ENCODE assay signal across 8 cellular contexts in genomic region chr1:44786841-44787426, GRCh38. TPM values are rescaled to one million over a fixed set of nuclear protein-coding genes. Genes with fewer than 3 reads are reported as not detected.
DNase-seq lines count a peak whose midpoint lies in the region; ATAC-seq, FAIRE-seq and TF ChIP-seq lines count a peak whose summit lies in the region.

No MANE protein-coding gene starts in this region.

- H3K9ac ChIP-seq in HepG2 (ENCODE audit: insufficient read depth, low read depth, low read length) = 0 out of 2 replicates have a peak overlapping the region, but pooled peaks have one; percentile 7

- peak overlapping the region; percentile 76 for H3K4me2 ChIP-seq in HepG2 (ENCODE audit: low read depth, low read length)

- H3K4me3 ChIP-seq in HepG2 (replicated peaks in 1 of 3; ENCODE audit: insufficient read depth in 1 of 3, low read depth in 2 of 3, low read length in 3 of 3) (peak overlapping the region in 1 of 3 experiments; percentile 79; a peak in 1 of 6 replicates), right lobe of liver (no peak overlapping the region), vagina (peak overlapping the region; percentile 48 to 66)

- no peaks in the 10 kb centered on the region for H3K27me3 Mint-ChIP-seq in MCF 10A (ENCODE audit: insufficient read depth, unreplicated experiment)
- peaks cover 3% of the 10 kb centered on the region for H3K27me3 Mint-ChIP-seq in nephron (ENCODE audit: low read depth)

- H3K4me1 Mint-ChIP-seq in MCF 10A (ENCODE audit: insufficient read depth, unreplicated experiment) (peaks cover 7% of the 10 kb centered on the region), nephron (peaks cover 15% of the 10 kb centered on the region)

- peaks cover 3 to 17% of the 10 kb centered on the region in 2 experiments; a peak in 2 of 5 replicates for H3K27me3 ChIP-seq in HepG2 (ENCODE audit: control insufficient read depth in 1 of 2, insufficient read depth in 2 of 2, low read length in 2 of 2)
- H3K27me3 ChIP-seq in right lobe of liver = no peaks in the 10 kb centered on the region
- no peaks in the 10 kb centered on the region for H3K27me3 ChIP-seq in vagina

- TF ChIP-seq POLR2A in HepG2 (IDR thresholded peaks at IDR 0.05; ENCODE audit: insufficient read depth in 1 of 2, low read depth in 2 of 2, low read length in 2 of 2) (no peak), right lobe of liver (IDR thresholded peaks at IDR 0.05) (no peak), vagina (IDR thresholded peaks at IDR 0.05) (no peak)

- H3K4me1 ChIP-seq in HepG2 (ENCODE audit: insufficient read depth, low read length) (peaks cover 67% of the 10 kb centered on the region), right lobe of liver (peaks cover 0 to 20% (median 0%) of the 10 kb centered on the region in 4 donors), vagina (peaks cover 33% of the 10 kb centered on the region)

- H3K9me3 ChIP-seq in HepG2 (ENCODE audit: low read length) = no peaks in the 10 kb centered on the region
- no peaks in the 10 kb centered on the region for H3K9me3 ChIP-seq in right lobe of liver
- H3K9me3 ChIP-seq in vagina = no peaks in the 10 kb centered on the region

- H3K36me3 ChIP-seq in HepG2 (replicated peaks in 1 of 2; ENCODE audit: control insufficient read depth in 1 of 2, insufficient read depth in 2 of 2, low read length in 2 of 2) (no peaks in the 10 kb centered on the region), right lobe of liver (no peaks in the 10 kb centered on the region), vagina (no peaks in the 10 kb centered on the region)

- TF ChIP-seq CTCF in HepG2 (CRISPR knock-in tag; IDR thresholded peaks at IDR 0.05) (no peak), right lobe of liver (IDR thresholded peaks at IDR 0.05) (no peak), MCF 10A (IDR thresholded peaks at IDR 0.05; ENCODE audit: unreplicated experiment) (no peak), nephron (IDR thresholded peaks at IDR 0.05; ENCODE audit: unreplicated experiment in 3 of 3) (no peak), vagina (IDR thresholded peaks at IDR 0.05) (no peak)

- CTCF ChIA-PET in HepG2 (lab: Yijun Ruan, JAX; ENCODE audit: low intra/inter-chr PET ratio, low total read pairs) = no interaction called here
- CTCF ChIA-PET in MCF 10A (lab: Yijun Ruan, JAX) = interaction anchor here (1.4 kb wide), 1 partner anchor 9 kb away, joined by 3 read pairs; no protein-coding TSS in a partner anchor

- DNase-seq in HepG2 (ENCODE audit: low spot score) (no peak), right lobe of liver (no peak), MCF 10A (ENCODE audit: unreplicated experiment) (no peak), vagina (ENCODE audit: extremely low spot score in 2 of 2) (no peak), middle frontal gyrus (ENCODE audit: extremely low spot score, low spot score) (no peak), NCI-H1436 (lab: John Stamatoyannopoulos, UW) (no peak)
- no peak for DNase-seq in stimulated activated CD4-positive, alpha-beta T cell treated with anti-CD3 and anti-CD28 coated beads, Interleukin-4, amount 100 ng/mL, for 4 hours

- no peak for TF ChIP-seq RAD21 in HepG2 (CRISPR knock-in tag; IDR thresholded peaks at IDR 0.05)

- H3K36me3 Mint-ChIP-seq in MCF 10A (ENCODE audit: insufficient read depth, unreplicated experiment) = peaks cover 10% of the 10 kb centered on the region
- peaks cover 8% of the 10 kb centered on the region for H3K36me3 Mint-ChIP-seq in nephron (ENCODE audit: low read depth)

- H3K9me3 Mint-ChIP-seq in MCF 10A (ENCODE audit: unreplicated experiment) (no peaks in the 10 kb centered on the region), nephron (no peaks in the 10 kb centered on the region)

- BruUV-seq in HepG2 (replicated peaks; lab: Mats Ljungman, UMichigan) (no TSS peak), MCF 10A (replicated peaks; lab: Mats Ljungman, UMichigan) (no TSS peak)

- POLR2A ChIA-PET in HepG2 (lab: Yijun Ruan, JAX) (interaction anchor here (0.7 to 5.7 kb wide), 9 partner anchors 10 to 553 kb away, joined by 3 to 32 read pairs (median 4); partner anchors contain the start of genes BTBD19, DYNLT4, HECTD3 and MUTYH), MCF 10A (lab: Yijun Ruan, JAX) (interaction anchor here (0.7 kb wide), 1 partner anchor 9 kb away, joined by 3 read pairs; no protein-coding TSS in a partner anchor)

- peak overlapping the region; percentile 16 for H2AFZ ChIP-seq in HepG2 (ENCODE audit: low read length)

- 13% methylated on average over 9 of the region's 9 CpGs for WGBS in HepG2 (ENCODE audit: low lambda C conversion rate)
- WGBS in right lobe of liver (ENCODE audit: insufficient coverage, low coverage, low lambda C conversion rate, missing lambda C conversion rate) = 58% methylated on average over 7 of the region's 9 CpGs

- H3K27ac Mint-ChIP-seq in MCF 10A (ENCODE audit: low read depth, unreplicated experiment) (peak overlapping the region; percentile 46), nephron (peak overlapping the region in 1 of 3 experiments; percentile 60)

- H3K79me2 ChIP-seq in HepG2 (ENCODE audit: insufficient read depth, low read length) = no peaks in the 10 kb centered on the region

- FAIRE-seq in HepG2 (lab: Jason Lieb, UNC) = no peak

- in situ Hi-C loops in HepG2 (cut with HindIII; ENCODE audit: extremely low pct_ligation_motif_present, low pct_unique_long_range_greater_than_20kb) = no loop called here

- ATAC-seq in HepG2 = no peak
- no peak for ATAC-seq in right lobe of liver

- TF ChIP-seq EP300 in HepG2 (IDR thresholded peaks at IDR 0.05; ENCODE audit: low read depth in 2 of 2, low read length in 2 of 2) (no peak), HepG2 (CRISPR knock-in tag; IDR thresholded peaks at IDR 0.05; ENCODE audit: borderline replicate concordance) (no peak)

- H4K20me1 ChIP-seq in HepG2 (ENCODE audit: insufficient read depth, low read length) = no peaks in the 10 kb centered on the region

- H3K4me3 Mint-ChIP-seq in MCF 10A (ENCODE audit: unreplicated experiment) (no peak overlapping the region), nephron (peak overlapping the region; percentile 50 to 65 (median 57))

- intact Hi-C loops in HepG2 (cut with micrococcal nuclease; ENCODE audit: unreplicated experiment) (no loop called here), right lobe of liver (cut with DNase I) (loop anchor here in 1 of 2 donors (10.0 kb wide), 1 partner anchor 48 kb away; no protein-coding TSS in a partner anchor), MCF 10A (cut with micrococcal nuclease) (loop anchor here (1.0 kb wide), 1 partner anchor 32 kb away; no protein-coding TSS in a partner anchor), vagina (cut with DNase I) (loop anchor here (5.0 kb wide), 1 partner anchor 200 kb away; the partner anchor contains the start of gene EIF2B3)

- H3K27ac ChIP-seq in HepG2 (ENCODE audit: extremely low read length, insufficient read depth, low read length) = no peak overlapping the region
- H3K27ac ChIP-seq in right lobe of liver = no peak overlapping the region
- peak overlapping the region; percentile 66 for H3K27ac ChIP-seq in vagina

RNA-seq across cellular contexts. Expression of gene BEST4, which starts 1.0 kb away (rescaled TPM):
- total RNA-seq in HepG2 (2016; rRNA removed; fragmentation: Illumina TruSeq; extraction: Trizol) (1.4 TPM in 2 replicates), right lobe of liver (under 1 TPM in 2 of 6 experiments, not detected in 4; 0.13 to 0.32 TPM), MCF 10A (2022) (0.35 and 0.49 TPM in 2 replicates), vagina (not detected)
- total RNA-seq in HepG2 (2016; cell fraction: cytosol; rRNA removed; fragmentation: Illumina TruSeq; extraction: Trizol; ENCODE audit: low read depth) = 0.40 and 0.62 TPM in 2 replicates
- 1.4 and 1.5 TPM in 2 replicates for total RNA-seq in HepG2 (2016; cell fraction: insoluble cytoplasmic fraction; rRNA removed; fragmentation: Illumina TruSeq; extraction: Trizol)
- total RNA-seq in HepG2 (2016; cell fraction: membrane; rRNA removed; fragmentation: Illumina TruSeq; extraction: Trizol) = 1.0 TPM in 2 replicates
- total RNA-seq in HepG2 (2016; cell fraction: nucleus; rRNA removed; fragmentation: Illumina TruSeq; extraction: Trizol) = 0.63 and 1.2 TPM in 2 replicates
- polyA plus RNA-seq in HepG2 (2011; rRNA removed) = 0.71 and 0.77 TPM in 2 replicates
- polyA plus RNA-seq in HepG2 (2011; cell fraction: cytosol; rRNA removed) = 0.91 and 1.0 TPM in 2 replicates
- polyA plus RNA-seq in HepG2 (2011; cell fraction: nucleus; rRNA removed) = 0.93 and 1.1 TPM in 2 replicates
- polyA plus RNA-seq in HepG2 (2012) = 1.1 and 1.4 TPM in 2 replicates
- 0.60 and 0.74 TPM in 2 replicates for polyA plus RNA-seq in HepG2 (2016; cell fraction: cytosol; fragmentation: Illumina TruSeq; extraction: Trizol; ENCODE audit: low read depth)
- 2.0 TPM in 2 replicates for polyA plus RNA-seq in HepG2 (2016; cell fraction: insoluble cytoplasmic fraction; fragmentation: Illumina TruSeq; extraction: Trizol; ENCODE audit: low read depth)
- polyA plus RNA-seq in HepG2 (2016; cell fraction: membrane; fragmentation: Illumina TruSeq; extraction: Trizol; ENCODE audit: low read depth) = 0.73 and 0.86 TPM in 2 replicates
- polyA plus RNA-seq in HepG2 (2016; cell fraction: nucleus; fragmentation: Illumina TruSeq; extraction: Trizol; ENCODE audit: insufficient read depth, low read depth) = 1.5 and 1.8 TPM in 2 replicates
- 0.26 and 0.35 TPM in 2 replicates for polyA minus RNA-seq in HepG2 (2011; rRNA and poly(A)+ RNA removed; ENCODE audit: low replicate concordance)
- polyA minus RNA-seq in HepG2 (2011; cell fraction: cytosol; rRNA and poly(A)+ RNA removed) = 0.59 and 0.62 TPM in 2 replicates
- polyA minus RNA-seq in HepG2 (2011; cell fraction: nucleus; rRNA and poly(A)+ RNA removed) = 0.25 and 0.52 TPM in 2 replicates

RNA-seq across cellular contexts. Expression of gene RPS8, which starts 11.6 kb away (rescaled TPM):
- total RNA-seq in HepG2 (2016; rRNA removed; fragmentation: Illumina TruSeq; extraction: Trizol) (2,628 and 3,186 TPM in 2 replicates), right lobe of liver (100 to 1,000 TPM; 459 to 921 (median 519) TPM), MCF 10A (2022) (2,454 and 2,713 TPM in 2 replicates), vagina (2,511 TPM)
- 4,101 and 4,477 TPM in 2 replicates for total RNA-seq in HepG2 (2016; cell fraction: cytosol; rRNA removed; fragmentation: Illumina TruSeq; extraction: Trizol; ENCODE audit: low read depth)
- total RNA-seq in HepG2 (2016; cell fraction: insoluble cytoplasmic fraction; rRNA removed; fragmentation: Illumina TruSeq; extraction: Trizol) = 2,640 and 3,284 TPM in 2 replicates
- 6,651 and 6,789 TPM in 2 replicates for total RNA-seq in HepG2 (2016; cell fraction: membrane; rRNA removed; fragmentation: Illumina TruSeq; extraction: Trizol)
- 904 and 1,043 TPM in 2 replicates for total RNA-seq in HepG2 (2016; cell fraction: nucleus; rRNA removed; fragmentation: Illumina TruSeq; extraction: Trizol)
- polyA plus RNA-seq in HepG2 (2011; rRNA removed) = 2,639 and 2,822 TPM in 2 replicates
- polyA plus RNA-seq in HepG2 (2011; cell fraction: cytosol; rRNA removed) = 3,216 and 3,450 TPM in 2 replicates
- 619 and 724 TPM in 2 replicates for polyA plus RNA-seq in HepG2 (2011; cell fraction: nucleus; rRNA removed)
- 2,913 and 3,780 TPM in 2 replicates for polyA plus RNA-seq in HepG2 (2012)
- 3,820 and 4,041 TPM in 2 replicates for polyA plus RNA-seq in HepG2 (2016; cell fraction: cytosol; fragmentation: Illumina TruSeq; extraction: Trizol; ENCODE audit: low read depth)
- 2,524 and 2,713 TPM in 2 replicates for polyA plus RNA-seq in HepG2 (2016; cell fraction: insoluble cytoplasmic fraction; fragmentation: Illumina TruSeq; extraction: Trizol; ENCODE audit: low read depth)
- polyA plus RNA-seq in HepG2 (2016; cell fraction: membrane; fragmentation: Illumina TruSeq; extraction: Trizol; ENCODE audit: low read depth) = 5,258 and 5,398 TPM in 2 replicates
- polyA plus RNA-seq in HepG2 (2016; cell fraction: nucleus; fragmentation: Illumina TruSeq; extraction: Trizol; ENCODE audit: insufficient read depth, low read depth) = 1,350 and 1,442 TPM in 2 replicates
- polyA minus RNA-seq in HepG2 (2011; rRNA and poly(A)+ RNA removed; ENCODE audit: low replicate concordance) = 377 and 661 TPM in 2 replicates
- 497 and 522 TPM in 2 replicates for polyA minus RNA-seq in HepG2 (2011; cell fraction: cytosol; rRNA and poly(A)+ RNA removed)
- polyA minus RNA-seq in HepG2 (2011; cell fraction: nucleus; rRNA and poly(A)+ RNA removed) = 234 and 283 TPM in 2 replicates

RNA-seq across cellular contexts. Expression of gene PLK3, which starts 13.2 kb away (rescaled TPM):
- total RNA-seq in HepG2 (2016; rRNA removed; fragmentation: Illumina TruSeq; extraction: Trizol) (4.5 and 9.8 TPM in 2 replicates), right lobe of liver (1 to 10 TPM; 1.8 to 5.3 (median 3.6) TPM), MCF 10A (2022) (47.2 and 68.0 TPM in 2 replicates), vagina (77.6 TPM)
- total RNA-seq in HepG2 (2016; cell fraction: cytosol; rRNA removed; fragmentation: Illumina TruSeq; extraction: Trizol; ENCODE audit: low read depth) = 10.4 and 10.6 TPM in 2 replicates
- total RNA-seq in HepG2 (2016; cell fraction: insoluble cytoplasmic fraction; rRNA removed; fragmentation: Illumina TruSeq; extraction: Trizol) = 3.0 and 11.4 TPM in 2 replicates
- 7.7 and 8.3 TPM in 2 replicates for total RNA-seq in HepG2 (2016; cell fraction: membrane; rRNA removed; fragmentation: Illumina TruSeq; extraction: Trizol)
- total RNA-seq in HepG2 (2016; cell fraction: nucleus; rRNA removed; fragmentation: Illumina TruSeq; extraction: Trizol) = 14.5 and 18.3 TPM in 2 replicates
- 16.9 and 23.4 TPM in 2 replicates for polyA plus RNA-seq in HepG2 (2011; rRNA removed)
- polyA plus RNA-seq in HepG2 (2011; cell fraction: cytosol; rRNA removed) = 7.7 and 8.3 TPM in 2 replicates
- 101 and 106 TPM in 2 replicates for polyA plus RNA-seq in HepG2 (2011; cell fraction: nucleus; rRNA removed)
- 4.3 and 8.5 TPM in 2 replicates for polyA plus RNA-seq in HepG2 (2012)
- 2.2 and 2.4 TPM in 2 replicates for polyA plus RNA-seq in HepG2 (2016; cell fraction: cytosol; fragmentation: Illumina TruSeq; extraction: Trizol; ENCODE audit: low read depth)
- 5.2 and 6.6 TPM in 2 replicates for polyA plus RNA-seq in HepG2 (2016; cell fraction: insoluble cytoplasmic fraction; fragmentation: Illumina TruSeq; extraction: Trizol; ENCODE audit: low read depth)
- 3.1 and 3.6 TPM in 2 replicates for polyA plus RNA-seq in HepG2 (2016; cell fraction: membrane; fragmentation: Illumina TruSeq; extraction: Trizol; ENCODE audit: low read depth)
- polyA plus RNA-seq in HepG2 (2016; cell fraction: nucleus; fragmentation: Illumina TruSeq; extraction: Trizol; ENCODE audit: insufficient read depth, low read depth) = 41.8 and 43.4 TPM in 2 replicates
- 10.1 and 27.4 TPM in 2 replicates for polyA minus RNA-seq in HepG2 (2011; rRNA and poly(A)+ RNA removed; ENCODE audit: low replicate concordance)
- 5.1 and 11.4 TPM in 2 replicates for polyA minus RNA-seq in HepG2 (2011; cell fraction: cytosol; rRNA and poly(A)+ RNA removed)
- 37.5 and 48.6 TPM in 2 replicates for polyA minus RNA-seq in HepG2 (2011; cell fraction: nucleus; rRNA and poly(A)+ RNA removed)

RNA-seq across cellular contexts. Expression of gene DYNLT4, which starts 20.2 kb away (rescaled TPM):
- total RNA-seq in HepG2 (2016; rRNA removed; fragmentation: Illumina TruSeq; extraction: Trizol) (0.77 TPM in 1 of 2 replicates, not detected in the other), right lobe of liver (under 1 TPM in 1 of 6 experiments, not detected in 5; 0.26 TPM), MCF 10A (2022) (not detected in 2 replicates), vagina (not detected)
- total RNA-seq in HepG2 (2016; cell fraction: cytosol; rRNA removed; fragmentation: Illumina TruSeq; extraction: Trizol; ENCODE audit: low read depth) = 0.91 and 2.1 TPM in 2 replicates
- 0.93 TPM in 1 of 2 replicates, not detected in the other for total RNA-seq in HepG2 (2016; cell fraction: insoluble cytoplasmic fraction; rRNA removed; fragmentation: Illumina TruSeq; extraction: Trizol)
- 2.0 and 2.1 TPM in 2 replicates for total RNA-seq in HepG2 (2016; cell fraction: membrane; rRNA removed; fragmentation: Illumina TruSeq; extraction: Trizol)
- total RNA-seq in HepG2 (2016; cell fraction: nucleus; rRNA removed; fragmentation: Illumina TruSeq; extraction: Trizol) = 0.91 and 2.1 TPM in 2 replicates
- polyA plus RNA-seq in HepG2 (2011; rRNA removed) = not detected in 2 replicates
- 0.25 TPM in 1 of 2 replicates, not detected in the other for polyA plus RNA-seq in HepG2 (2011; cell fraction: cytosol; rRNA removed)
- 0.55 and 1.4 TPM in 2 replicates for polyA plus RNA-seq in HepG2 (2011; cell fraction: nucleus; rRNA removed)
- polyA plus RNA-seq in HepG2 (2012) = not detected in 2 replicates
- polyA plus RNA-seq in HepG2 (2016; cell fraction: cytosol; fragmentation: Illumina TruSeq; extraction: Trizol; ENCODE audit: low read depth) = not detected in 2 replicates
- not detected in 2 replicates for polyA plus RNA-seq in HepG2 (2016; cell fraction: insoluble cytoplasmic fraction; fragmentation: Illumina TruSeq; extraction: Trizol; ENCODE audit: low read depth)
- not detected in 2 replicates for polyA plus RNA-seq in HepG2 (2016; cell fraction: membrane; fragmentation: Illumina TruSeq; extraction: Trizol; ENCODE audit: low read depth)
- polyA plus RNA-seq in HepG2 (2016; cell fraction: nucleus; fragmentation: Illumina TruSeq; extraction: Trizol; ENCODE audit: insufficient read depth, low read depth) = not detected in 2 replicates
- 3.7 TPM in 1 of 2 replicates, not detected in the other for polyA minus RNA-seq in HepG2 (2011; rRNA and poly(A)+ RNA removed; ENCODE audit: low replicate concordance)
- polyA minus RNA-seq in HepG2 (2011; cell fraction: cytosol; rRNA and poly(A)+ RNA removed) = 0.88 TPM in 1 of 2 replicates, not detected in the other
- 3.4 and 10.9 TPM in 2 replicates for polyA minus RNA-seq in HepG2 (2011; cell fraction: nucleus; rRNA and poly(A)+ RNA removed)

RNA-seq across cellular contexts. Expression of gene BTBD19, which starts 21.4 kb away (rescaled TPM):
- total RNA-seq in HepG2 (2016; rRNA removed; fragmentation: Illumina TruSeq; extraction: Trizol) (1.0 and 2.7 TPM in 2 replicates), right lobe of liver (1 to 10 TPM; 2.6 to 7.5 (median 5.3) TPM), MCF 10A (2022) (11.7 and 15.5 TPM in 2 replicates), vagina (7.9 TPM)
- 0.51 and 0.97 TPM in 2 replicates for total RNA-seq in HepG2 (2016; cell fraction: cytosol; rRNA removed; fragmentation: Illumina TruSeq; extraction: Trizol; ENCODE audit: low read depth)
- total RNA-seq in HepG2 (2016; cell fraction: insoluble cytoplasmic fraction; rRNA removed; fragmentation: Illumina TruSeq; extraction: Trizol) = 0.62 and 3.0 TPM in 2 replicates
- 0.87 and 1.1 TPM in 2 replicates for total RNA-seq in HepG2 (2016; cell fraction: membrane; rRNA removed; fragmentation: Illumina TruSeq; extraction: Trizol)
- total RNA-seq in HepG2 (2016; cell fraction: nucleus; rRNA removed; fragmentation: Illumina TruSeq; extraction: Trizol) = 3.1 and 5.3 TPM in 2 replicates
- polyA plus RNA-seq in HepG2 (2011; rRNA removed) = 6.7 and 8.8 TPM in 2 replicates
- polyA plus RNA-seq in HepG2 (2011; cell fraction: cytosol; rRNA removed) = 1.8 and 2.0 TPM in 2 replicates
- polyA plus RNA-seq in HepG2 (2011; cell fraction: nucleus; rRNA removed) = 38.3 and 42.2 TPM in 2 replicates
- polyA plus RNA-seq in HepG2 (2012) = 2.6 and 2.7 TPM in 2 replicates
- 0.37 and 0.49 TPM in 2 replicates for polyA plus RNA-seq in HepG2 (2016; cell fraction: cytosol; fragmentation: Illumina TruSeq; extraction: Trizol; ENCODE audit: low read depth)
- 0.70 and 1.9 TPM in 2 replicates for polyA plus RNA-seq in HepG2 (2016; cell fraction: insoluble cytoplasmic fraction; fragmentation: Illumina TruSeq; extraction: Trizol; ENCODE audit: low read depth)
- polyA plus RNA-seq in HepG2 (2016; cell fraction: membrane; fragmentation: Illumina TruSeq; extraction: Trizol; ENCODE audit: low read depth) = 0.30 and 0.79 TPM in 2 replicates
- polyA plus RNA-seq in HepG2 (2016; cell fraction: nucleus; fragmentation: Illumina TruSeq; extraction: Trizol; ENCODE audit: insufficient read depth, low read depth) = 10.8 and 15.7 TPM in 2 replicates
- polyA minus RNA-seq in HepG2 (2011; rRNA and poly(A)+ RNA removed; ENCODE audit: low replicate concordance) = 1.2 and 11.3 TPM in 2 replicates
- polyA minus RNA-seq in HepG2 (2011; cell fraction: cytosol; rRNA and poly(A)+ RNA removed) = 1.8 and 2.0 TPM in 2 replicates
- 12.0 and 16.5 TPM in 2 replicates for polyA minus RNA-seq in HepG2 (2011; cell fraction: nucleus; rRNA and poly(A)+ RNA removed)

Comparison
In these comparisons a context has a peak if more than half of its experiments do, and no peak if none do; other contexts are left out.
1. H3K4me3 ChIP-seq: peak in vagina (2 of 2); none in right lobe of liver (0 of 3).